Comparison of ENCODE assay signal across 9 cellular contexts in the genomic region with DNA sequence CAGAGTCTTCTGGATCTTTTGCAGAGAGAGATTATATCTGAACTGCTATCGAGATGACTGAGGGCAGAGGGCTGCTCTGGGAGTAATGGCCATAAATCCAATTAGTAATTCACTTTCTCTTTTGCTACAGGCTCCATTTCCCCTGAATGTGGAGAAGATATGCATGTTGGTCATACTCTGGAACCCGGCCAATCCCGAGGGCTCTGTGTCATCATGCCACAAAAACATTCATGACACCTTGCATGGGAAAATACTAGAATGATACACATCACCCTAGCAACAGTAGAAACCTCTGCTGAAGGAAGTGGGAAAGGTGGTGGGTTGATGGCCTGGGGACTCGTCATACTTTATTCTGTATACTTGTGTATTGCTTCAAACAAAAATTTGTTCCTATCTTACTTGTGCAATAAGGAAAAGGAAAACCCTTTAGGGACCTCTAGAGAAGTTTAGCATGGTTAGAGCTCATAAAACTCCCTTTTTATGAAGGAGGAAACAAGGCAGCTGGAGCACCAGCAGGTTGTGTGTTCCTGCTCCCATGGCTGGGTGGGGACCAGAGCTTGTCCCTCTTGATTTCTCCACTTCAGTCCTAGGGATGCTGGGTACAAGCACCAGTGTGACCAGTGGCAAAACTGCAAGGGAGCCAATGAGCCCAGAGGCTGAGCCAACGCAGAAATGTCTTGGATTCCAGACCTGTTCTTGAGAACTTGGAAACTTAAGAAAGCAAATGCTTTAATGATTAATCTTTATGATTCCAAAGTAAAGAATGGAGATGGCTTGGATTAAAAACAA. TPM values are rescaled to one million over a fixed set of nuclear protein-coding genes. Genes with fewer than 3 reads are reported as not detected.
DNase-seq lines count a peak whose midpoint lies in the region; ATAC-seq and TF ChIP-seq lines count a peak whose summit lies in the region.
"Had no signal": no experiment of that assay in that cellular context is flagged by ENCODE, and none has a peak within 500 bp of the region (broad histone marks: within the 10 kb centered on the region; RNA-seq: fewer than 3 reads in every experiment).

No MANE protein-coding gene starts in this region.

- H3K9me2 ChIP-seq in MM.1S (replicated peaks; ENCODE audit: insufficient read depth, low read length): no peaks in the 10 kb centered on the region

- H3K27me3 ChIP-seq in MM.1S (replicated peaks; ENCODE audit: insufficient read depth, low read length): peaks cover 69% of the 10 kb centered on the region
- H3K27me3 ChIP-seq: gastroesophageal sphincter had no signal

- no peaks in the 10 kb centered on the region for H3K79me2 ChIP-seq in MM.1S (ENCODE audit: low read length)

- no peak overlapping the region for H3K27ac ChIP-seq in MM.1S (ENCODE audit: low read length)
- H3K27ac ChIP-seq: gastroesophageal sphincter had no signal

- no peaks in the 10 kb centered on the region for H4K20me1 ChIP-seq in MM.1S (ENCODE audit: insufficient read depth, low read length)

- no peak overlapping the region for H3K4me3 ChIP-seq in MM.1S (ENCODE audit: low read length)
- H3K4me3 ChIP-seq: gastroesophageal sphincter had no signal

- peaks cover 5% of the 10 kb centered on the region for H3K4me1 ChIP-seq in MM.1S (ENCODE audit: low read length)
- H3K4me1 ChIP-seq: gastroesophageal sphincter had no signal

- no peaks in the 10 kb centered on the region for H3K36me3 ChIP-seq in MM.1S (replicated peaks; ENCODE audit: insufficient read depth, low read length)
- H3K36me3 ChIP-seq: gastroesophageal sphincter had no signal

- H3K9ac ChIP-seq in MM.1S (ENCODE audit: low read length): no peak overlapping the region

- TF ChIP-seq CTCF in MM.1S (IDR thresholded peaks at IDR 0.05; ENCODE audit: low read length): no peak

- no peaks in the 10 kb centered on the region for H3F3A ChIP-seq in MM.1S (ENCODE audit: insufficient read depth, low read length)

- no peak overlapping the region for H3K4me2 ChIP-seq in MM.1S (ENCODE audit: low read depth, low read length)

- no peak overlapping the region for H2AFZ ChIP-seq in MM.1S (ENCODE audit: low read length)

- H3K9me3 ChIP-seq in MM.1S (replicated peaks; ENCODE audit: insufficient read depth, low read length): no peaks in the 10 kb centered on the region
- H3K9me3 ChIP-seq: gastroesophageal sphincter had no signal

- no peak for ATAC-seq in GM19397 (IDR thresholded peaks at IDR 0.05; ENCODE audit: unreplicated experiment)
- ATAC-seq: gastroesophageal sphincter had no signal

- peak; percentile 6 for DNase-seq in GOT3 (lab: John Stamatoyannopoulos, UW)
- peak; percentile 21 for DNase-seq in SK-N-DZ (ENCODE audit: low spot score)
- DNase-seq in fibroblast of gingiva (ENCODE audit: low read depth): peak; percentile 62
- DNase-seq in stimulated activated CD8-positive, alpha-beta memory T cell treated with anti-CD3 and anti-CD28 coated beads, Interleukin-15, amount 100 ng/mL, for 48 hours (ENCODE audit: low read depth in 2 of 2): peak; percentile 20 to 35
- no peak for DNase-seq in MM.1S
- DNase-seq in NCI-H1105 treated with DMSO at 0.1 percent for 48 hours (lab: John Stamatoyannopoulos, UW): no peak

RNA-seq across cellular contexts. Expression of a gene that starts 25.9 kb away (rescaled TPM):
- not detected in 2 replicates for polyA plus RNA-seq in SK-N-DZ (2014; cell fraction: cytosol; rRNA removed)
- polyA plus RNA-seq in SK-N-DZ (2014; cell fraction: nucleus; rRNA removed): not detected in 2 replicates
- polyA plus RNA-seq: H1 had no signal

Comparison
In these comparisons a context has a peak if more than half of its experiments do, and no peak if none do; other contexts are left out.
1. DNase-seq: peak in GOT3 (single experiment), SK-N-DZ (single experiment), fibroblast of gingiva (single experiment) and stimulated activated CD8-positive, alpha-beta memory T cell treated with anti-CD3 and anti-CD28 coated beads, Interleukin-15, amount 100 ng/mL, for 48 hours (2 of 2); none in MM.1S (single experiment) and NCI-H1105 treated with DMSO at 0.1 percent for 48 hours (single experiment).